8 cellular contexts compared by ENCODE assay signal in the genomic region with DNA sequence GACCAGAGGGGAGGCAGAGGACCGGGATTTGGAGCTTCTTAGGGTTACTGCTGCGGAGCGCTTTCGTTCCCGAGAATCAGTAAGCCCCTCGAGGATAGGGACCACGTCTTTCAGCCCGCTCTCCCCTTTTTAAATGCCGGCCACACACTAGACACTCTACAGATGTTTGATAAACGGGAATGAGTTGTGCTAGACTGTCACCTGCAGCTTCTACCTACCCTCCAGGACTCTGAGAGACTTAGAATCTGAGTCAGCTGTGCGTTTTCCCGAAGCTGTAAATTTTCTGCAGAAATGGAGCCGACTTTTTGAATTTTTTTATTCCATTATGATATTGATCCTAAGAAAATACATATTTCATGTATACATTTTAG. TPM values are rescaled to one million over a fixed set of nuclear protein-coding genes. Genes with fewer than 3 reads are reported as not detected.
DNase-seq lines count a peak whose midpoint lies in the region; ATAC-seq and TF ChIP-seq lines count a peak whose summit lies in the region.

No MANE protein-coding gene starts in this region.

- TF ChIP-seq CTCF in 22Rv1 (IDR thresholded peaks at IDR 0.05) (no peak), lower leg skin (IDR thresholded peaks at IDR 0.05) (no peak), vagina (IDR thresholded peaks at IDR 0.05) (no peak)

- H3K4me3 ChIP-seq in lower leg skin (ENCODE audit: low read depth, poor library complexity, severe bottlenecking) = peak overlapping the region; percentile 71
- H3K4me3 ChIP-seq in vagina = peak overlapping the region; percentile 58 to 77

- TF ChIP-seq POLR2A in lower leg skin (IDR thresholded peaks at IDR 0.05) (no peak), vagina (IDR thresholded peaks at IDR 0.05) (no peak)

- peak overlapping the region; percentile 80 for H3K27ac ChIP-seq in 22Rv1
- peak overlapping the region; percentile 88 for H3K27ac ChIP-seq in vagina

- no peaks in the 10 kb centered on the region for H3K27me3 Mint-ChIP-seq in activated naive CD8-positive, alpha-beta T cell

- DNase-seq in lower leg skin (ENCODE audit: low spot score in 2 of 2) (no peak), vagina (ENCODE audit: extremely low spot score in 2 of 2) (no peak), UCSD-AML1 (lab: John Stamatoyannopoulos, UW; ENCODE audit: unreplicated experiment) (no peak), islet precursor cell (no peak)

- H3K27me3 ChIP-seq in vagina = no peaks in the 10 kb centered on the region

- no peaks in the 10 kb centered on the region for H3K9me3 ChIP-seq in vagina

- intact Hi-C loops in lower leg skin (cut with DNase I; ENCODE audit: low total_unique reads) (no loop called here), vagina (cut with DNase I) (no loop called here)

- H3K27ac Mint-ChIP-seq in activated naive CD8-positive, alpha-beta T cell = no peak overlapping the region

- WGBS in lower leg skin, 2 donors = 0 to 2% methylated on average over 13 of the region's 13 CpGs

- H3K4me1 ChIP-seq in vagina = peaks cover 5% of the 10 kb centered on the region

- no peaks in the 10 kb centered on the region for H3K36me3 ChIP-seq in vagina

- peaks cover 13% of the 10 kb centered on the region for H3K4me1 Mint-ChIP-seq in activated naive CD8-positive, alpha-beta T cell (ENCODE audit: low read depth)

- H3K4me3 Mint-ChIP-seq in activated naive CD8-positive, alpha-beta T cell = peak overlapping the region; percentile 91

- ATAC-seq in GM18868 (IDR thresholded peaks at IDR 0.05; ENCODE audit: unreplicated experiment) = peak; percentile 25
- ATAC-seq in HG03097 (IDR thresholded peaks at IDR 0.05; ENCODE audit: low FRiP score, unreplicated experiment) = peak; percentile 20

- H3K9me3 Mint-ChIP-seq in activated naive CD8-positive, alpha-beta T cell (ENCODE audit: low read depth) = no peaks in the 10 kb centered on the region

- H3K36me3 Mint-ChIP-seq in activated naive CD8-positive, alpha-beta T cell = no peaks in the 10 kb centered on the region

RNA-seq across cellular contexts. Expression of a gene that starts 0.7 kb away (rescaled TPM):
- total RNA-seq in lower leg skin = 1 to 10 TPM; 2.5 to 4.2 (median 3.3) TPM
- 2.9 TPM for total RNA-seq in vagina

RNA-seq across cellular contexts. Expression of a gene that starts 42.7 kb away (rescaled TPM):
- total RNA-seq in lower leg skin = 10 to 100 TPM; 12.9 to 31.7 (median 17.7) TPM
- 63.8 TPM for total RNA-seq in vagina
